In the genomic region with DNA sequence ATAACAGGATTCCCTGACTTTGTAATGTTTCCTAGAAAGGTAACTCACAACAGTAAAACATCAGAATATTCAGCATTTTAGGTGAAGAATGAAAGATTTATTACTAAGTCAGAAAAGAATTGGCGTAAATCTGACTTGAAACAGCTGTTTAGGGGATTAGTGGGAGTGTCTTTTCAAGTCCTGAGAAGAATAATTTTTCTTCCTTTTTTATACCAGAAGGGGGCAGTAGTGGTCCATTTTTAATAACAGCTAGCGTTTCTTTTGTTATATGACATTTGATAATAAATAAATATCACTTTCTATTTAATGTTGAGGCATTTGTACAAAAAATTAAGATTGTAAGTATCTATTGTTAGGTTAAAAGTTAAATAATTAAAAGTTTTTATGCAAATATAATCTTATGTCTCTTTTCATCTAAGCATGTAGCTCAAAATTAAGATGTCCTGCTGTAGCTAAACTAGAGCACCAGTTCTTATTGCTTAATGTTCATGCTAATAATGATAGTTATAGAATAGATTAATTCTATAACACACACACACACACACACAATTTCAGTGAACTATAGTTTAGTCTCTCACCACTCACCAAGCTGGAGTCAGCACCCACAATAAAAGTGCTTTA, we compare ENCODE assay signal across 2 cellular contexts.
TF ChIP-seq lines count a peak whose summit lies in the region.

No MANE protein-coding gene starts in this region.

TF ChIP-seq in GM12878, 131 proteins besides CTCF, POLR2A, EP300 and RAD21 (continued from another document):
- TF ChIP-seq, protein P1, sequence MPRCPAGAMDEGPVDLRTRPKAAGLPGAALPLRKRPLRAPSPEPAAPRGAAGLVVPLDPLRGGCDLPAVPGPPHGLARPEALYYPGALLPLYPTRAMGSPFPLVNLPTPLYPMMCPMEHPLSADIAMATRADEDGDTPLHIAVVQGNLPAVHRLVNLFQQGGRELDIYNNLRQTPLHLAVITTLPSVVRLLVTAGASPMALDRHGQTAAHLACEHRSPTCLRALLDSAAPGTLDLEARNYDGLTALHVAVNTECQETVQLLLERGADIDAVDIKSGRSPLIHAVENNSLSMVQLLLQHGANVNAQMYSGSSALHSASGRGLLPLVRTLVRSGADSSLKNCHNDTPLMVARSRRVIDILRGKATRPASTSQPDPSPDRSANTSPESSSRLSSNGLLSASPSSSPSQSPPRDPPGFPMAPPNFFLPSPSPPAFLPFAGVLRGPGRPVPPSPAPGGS (IDR thresholded peaks at IDR 0.05; ENCODE audit: borderline replicate concordance, insufficient read depth, low read depth, low read length, poor library complexity, severe bottlenecking): no peak
- TF ChIP-seq, protein P2, sequence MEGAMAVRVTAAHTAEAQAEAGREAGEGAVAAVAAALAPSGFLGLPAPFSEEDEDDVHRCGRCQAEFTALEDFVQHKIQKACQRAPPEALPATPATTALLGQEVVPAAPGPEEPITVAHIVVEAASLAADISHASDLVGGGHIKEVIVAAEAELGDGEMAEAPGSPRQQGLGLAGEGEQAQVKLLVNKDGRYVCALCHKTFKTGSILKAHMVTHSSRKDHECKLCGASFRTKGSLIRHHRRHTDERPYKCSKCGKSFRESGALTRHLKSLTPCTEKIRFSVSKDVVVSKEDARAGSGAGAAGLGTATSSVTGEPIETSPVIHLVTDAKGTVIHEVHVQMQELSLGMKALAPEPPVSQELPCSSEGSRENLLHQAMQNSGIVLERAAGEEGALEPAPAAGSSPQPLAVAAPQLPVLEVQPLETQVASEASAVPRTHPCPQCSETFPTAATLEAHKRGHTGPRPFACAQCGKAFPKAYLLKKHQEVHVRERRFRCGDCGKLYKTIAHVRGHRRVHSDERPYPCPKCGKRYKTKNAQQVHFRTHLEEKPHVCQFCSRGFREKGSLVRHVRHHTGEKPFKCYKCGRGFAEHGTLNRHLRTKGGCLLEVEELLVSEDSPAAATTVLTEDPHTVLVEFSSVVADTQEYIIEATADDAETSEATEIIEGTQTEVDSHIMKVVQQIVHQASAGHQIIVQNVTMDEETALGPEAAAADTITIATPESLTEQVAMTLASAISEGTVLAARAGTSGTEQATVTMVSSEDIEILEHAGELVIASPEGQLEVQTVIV (IDR thresholded peaks at IDR 0.05; ENCODE audit: borderline replicate concordance, partially characterized antibody): no peak

TF ChIP-seq in liver, 16 proteins besides CTCF, POLR2A, EP300 and RAD21 (continued from another document):
- TF ChIP-seq, protein P3, sequence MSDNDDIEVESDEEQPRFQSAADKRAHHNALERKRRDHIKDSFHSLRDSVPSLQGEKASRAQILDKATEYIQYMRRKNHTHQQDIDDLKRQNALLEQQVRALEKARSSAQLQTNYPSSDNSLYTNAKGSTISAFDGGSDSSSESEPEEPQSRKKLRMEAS (IDR thresholded peaks at IDR 0.05): no peak
- TF ChIP-seq, protein P4, sequence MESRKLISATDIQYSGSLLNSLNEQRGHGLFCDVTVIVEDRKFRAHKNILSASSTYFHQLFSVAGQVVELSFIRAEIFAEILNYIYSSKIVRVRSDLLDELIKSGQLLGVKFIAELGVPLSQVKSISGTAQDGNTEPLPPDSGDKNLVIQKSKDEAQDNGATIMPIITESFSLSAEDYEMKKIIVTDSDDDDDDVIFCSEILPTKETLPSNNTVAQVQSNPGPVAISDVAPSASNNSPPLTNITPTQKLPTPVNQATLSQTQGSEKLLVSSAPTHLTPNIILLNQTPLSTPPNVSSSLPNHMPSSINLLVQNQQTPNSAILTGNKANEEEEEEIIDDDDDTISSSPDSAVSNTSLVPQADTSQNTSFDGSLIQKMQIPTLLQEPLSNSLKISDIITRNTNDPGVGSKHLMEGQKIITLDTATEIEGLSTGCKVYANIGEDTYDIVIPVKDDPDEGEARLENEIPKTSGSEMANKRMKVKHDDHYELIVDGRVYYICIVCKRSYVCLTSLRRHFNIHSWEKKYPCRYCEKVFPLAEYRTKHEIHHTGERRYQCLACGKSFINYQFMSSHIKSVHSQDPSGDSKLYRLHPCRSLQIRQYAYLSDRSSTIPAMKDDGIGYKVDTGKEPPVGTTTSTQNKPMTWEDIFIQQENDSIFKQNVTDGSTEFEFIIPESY (IDR thresholded peaks at IDR 0.05): no peak
- TF ChIP-seq GABPA (IDR thresholded peaks at IDR 0.05 in 1 of 2, conservative IDR thresholded peaks at IDR 0.05 in 1 of 2): no peak
- no peak for TF ChIP-seq YY1 (IDR thresholded peaks at IDR 0.05)
- TF ChIP-seq NR2F2 (IDR thresholded peaks at IDR 0.05): no peak
- no peak for TF ChIP-seq HNF4A (conservative IDR thresholded peaks at IDR 0.05)
